In the genomic region with DNA sequence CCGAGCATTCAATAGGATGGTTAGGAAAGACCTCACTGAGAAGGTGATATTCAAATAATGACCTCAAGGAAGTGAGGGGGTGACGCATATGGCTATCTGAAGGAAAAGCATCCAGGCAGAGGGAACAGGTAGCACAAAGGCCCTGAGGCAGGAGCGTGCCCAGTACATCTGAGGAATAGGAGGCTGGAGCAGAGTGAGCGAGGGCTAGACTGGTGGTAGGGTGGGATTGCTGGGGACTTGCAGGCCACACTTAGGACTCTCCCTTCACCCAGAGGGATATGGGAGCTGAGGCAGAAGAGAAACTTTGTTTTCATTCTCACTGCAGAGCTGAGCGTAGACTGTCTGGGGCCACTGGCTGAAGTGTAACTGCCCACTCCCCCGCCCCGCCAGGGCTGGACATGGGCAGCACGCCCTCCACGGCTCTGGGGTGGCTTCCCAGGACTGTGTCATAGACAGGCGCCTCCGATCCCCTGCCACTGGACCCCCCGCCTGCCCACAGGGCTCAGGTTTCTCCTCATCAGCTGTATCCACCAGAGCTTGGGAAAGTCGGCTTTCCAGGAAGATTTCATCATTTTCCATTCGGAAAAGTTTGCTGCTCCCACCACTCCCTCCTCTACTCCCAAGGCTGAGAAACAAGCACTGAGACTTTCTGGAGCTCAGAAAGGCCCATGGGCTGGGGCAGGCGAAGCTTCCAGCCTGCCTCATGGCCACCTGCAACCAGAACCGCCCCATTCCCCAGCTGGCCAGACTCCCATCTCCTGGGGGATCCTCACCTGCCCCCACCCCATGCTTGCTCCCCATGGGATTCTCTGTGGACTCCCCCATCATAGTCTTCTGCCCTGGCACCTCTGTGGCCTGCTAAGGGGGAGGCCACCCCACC, we compare ENCODE assay signal across 1 cellular context.
TF ChIP-seq lines count a peak whose summit lies in the region.

No MANE protein-coding gene starts in this region.

TF ChIP-seq in GM23338, 12 proteins besides CTCF, POLR2A, EP300 and RAD21 (continued from another document):
- TF ChIP-seq, protein P1, sequence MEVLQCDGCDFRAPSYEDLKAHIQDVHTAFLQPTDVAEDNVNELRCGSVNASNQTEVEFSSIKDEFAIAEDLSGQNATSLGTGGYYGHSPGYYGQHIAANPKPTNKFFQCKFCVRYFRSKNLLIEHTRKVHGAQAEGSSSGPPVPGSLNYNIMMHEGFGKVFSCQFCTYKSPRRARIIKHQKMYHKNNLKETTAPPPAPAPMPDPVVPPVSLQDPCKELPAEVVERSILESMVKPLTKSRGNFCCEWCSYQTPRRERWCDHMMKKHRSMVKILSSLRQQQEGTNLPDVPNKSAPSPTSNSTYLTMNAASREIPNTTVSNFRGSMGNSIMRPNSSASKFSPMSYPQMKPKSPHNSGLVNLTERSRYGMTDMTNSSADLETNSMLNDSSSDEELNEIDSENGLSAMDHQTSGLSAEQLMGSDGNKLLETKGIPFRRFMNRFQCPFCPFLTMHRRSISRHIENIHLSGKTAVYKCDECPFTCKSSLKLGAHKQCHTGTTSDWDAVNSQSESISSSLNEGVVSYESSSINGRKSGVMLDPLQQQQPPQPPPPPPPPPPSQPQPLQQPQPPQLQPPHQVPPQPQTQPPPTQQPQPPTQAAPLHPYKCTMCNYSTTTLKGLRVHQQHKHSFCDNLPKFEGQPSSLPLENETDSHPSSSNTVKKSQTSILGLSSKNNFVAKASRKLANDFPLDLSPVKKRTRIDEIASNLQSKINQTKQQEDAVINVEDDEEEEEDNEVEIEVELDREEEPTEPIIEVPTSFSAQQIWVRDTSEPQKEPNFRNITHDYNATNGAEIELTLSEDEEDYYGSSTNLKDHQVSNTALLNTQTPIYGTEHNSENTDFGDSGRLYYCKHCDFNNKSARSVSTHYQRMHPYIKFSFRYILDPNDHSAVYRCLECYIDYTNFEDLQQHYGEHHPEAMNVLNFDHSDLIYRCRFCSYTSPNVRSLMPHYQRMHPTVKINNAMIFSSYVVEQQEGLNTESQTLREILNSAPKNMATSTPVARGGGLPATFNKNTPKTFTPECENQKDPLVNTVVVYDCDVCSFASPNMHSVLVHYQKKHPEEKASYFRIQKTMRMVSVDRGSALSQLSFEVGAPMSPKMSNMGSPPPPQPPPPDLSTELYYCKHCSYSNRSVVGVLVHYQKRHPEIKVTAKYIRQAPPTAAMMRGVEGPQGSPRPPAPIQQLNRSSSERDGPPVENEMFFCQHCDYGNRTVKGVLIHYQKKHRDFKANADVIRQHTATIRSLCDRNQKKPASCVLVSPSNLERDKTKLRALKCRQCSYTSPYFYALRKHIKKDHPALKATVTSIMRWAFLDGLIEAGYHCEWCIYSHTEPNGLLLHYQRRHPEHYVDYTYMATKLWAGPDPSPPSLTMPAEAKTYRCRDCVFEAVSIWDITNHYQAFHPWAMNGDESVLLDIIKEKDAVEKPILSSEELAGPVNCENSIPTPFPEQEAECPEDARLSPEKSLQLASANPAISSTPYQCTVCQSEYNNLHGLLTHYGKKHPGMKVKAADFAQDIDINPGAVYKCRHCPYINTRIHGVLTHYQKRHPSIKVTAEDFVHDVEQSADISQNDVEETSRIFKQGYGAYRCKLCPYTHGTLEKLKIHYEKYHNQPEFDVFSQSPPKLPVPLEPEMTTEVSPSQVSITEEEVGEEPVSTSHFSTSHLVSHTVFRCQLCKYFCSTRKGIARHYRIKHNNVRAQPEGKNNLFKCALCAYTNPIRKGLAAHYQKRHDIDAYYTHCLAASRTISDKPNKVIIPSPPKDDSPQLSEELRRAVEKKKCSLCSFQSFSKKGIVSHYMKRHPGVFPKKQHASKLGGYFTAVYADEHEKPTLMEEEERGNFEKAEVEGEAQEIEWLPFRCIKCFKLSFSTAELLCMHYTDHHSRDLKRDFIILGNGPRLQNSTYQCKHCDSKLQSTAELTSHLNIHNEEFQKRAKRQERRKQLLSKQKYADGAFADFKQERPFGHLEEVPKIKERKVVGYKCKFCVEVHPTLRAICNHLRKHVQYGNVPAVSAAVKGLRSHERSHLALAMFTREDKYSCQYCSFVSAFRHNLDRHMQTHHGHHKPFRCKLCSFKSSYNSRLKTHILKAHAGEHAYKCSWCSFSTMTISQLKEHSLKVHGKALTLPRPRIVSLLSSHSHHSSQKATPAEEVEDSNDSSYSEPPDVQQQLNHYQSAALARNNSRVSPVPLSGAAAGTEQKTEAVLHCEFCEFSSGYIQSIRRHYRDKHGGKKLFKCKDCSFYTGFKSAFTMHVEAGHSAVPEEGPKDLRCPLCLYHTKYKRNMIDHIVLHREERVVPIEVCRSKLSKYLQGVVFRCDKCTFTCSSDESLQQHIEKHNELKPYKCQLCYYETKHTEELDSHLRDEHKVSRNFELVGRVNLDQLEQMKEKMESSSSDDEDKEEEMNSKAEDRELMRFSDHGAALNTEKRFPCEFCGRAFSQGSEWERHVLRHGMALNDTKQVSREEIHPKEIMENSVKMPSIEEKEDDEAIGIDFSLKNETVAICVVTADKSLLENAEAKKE (CRISPR knock-in tag; IDR thresholded peaks at IDR 0.05): no peak
- TF ChIP-seq NANOG (IDR thresholded peaks at IDR 0.05; ENCODE audit: borderline replicate concordance): no peak
- no peak for TF ChIP-seq ZNF114 (CRISPR knock-in tag; IDR thresholded peaks at IDR 0.05)
- TF ChIP-seq, protein P2, sequence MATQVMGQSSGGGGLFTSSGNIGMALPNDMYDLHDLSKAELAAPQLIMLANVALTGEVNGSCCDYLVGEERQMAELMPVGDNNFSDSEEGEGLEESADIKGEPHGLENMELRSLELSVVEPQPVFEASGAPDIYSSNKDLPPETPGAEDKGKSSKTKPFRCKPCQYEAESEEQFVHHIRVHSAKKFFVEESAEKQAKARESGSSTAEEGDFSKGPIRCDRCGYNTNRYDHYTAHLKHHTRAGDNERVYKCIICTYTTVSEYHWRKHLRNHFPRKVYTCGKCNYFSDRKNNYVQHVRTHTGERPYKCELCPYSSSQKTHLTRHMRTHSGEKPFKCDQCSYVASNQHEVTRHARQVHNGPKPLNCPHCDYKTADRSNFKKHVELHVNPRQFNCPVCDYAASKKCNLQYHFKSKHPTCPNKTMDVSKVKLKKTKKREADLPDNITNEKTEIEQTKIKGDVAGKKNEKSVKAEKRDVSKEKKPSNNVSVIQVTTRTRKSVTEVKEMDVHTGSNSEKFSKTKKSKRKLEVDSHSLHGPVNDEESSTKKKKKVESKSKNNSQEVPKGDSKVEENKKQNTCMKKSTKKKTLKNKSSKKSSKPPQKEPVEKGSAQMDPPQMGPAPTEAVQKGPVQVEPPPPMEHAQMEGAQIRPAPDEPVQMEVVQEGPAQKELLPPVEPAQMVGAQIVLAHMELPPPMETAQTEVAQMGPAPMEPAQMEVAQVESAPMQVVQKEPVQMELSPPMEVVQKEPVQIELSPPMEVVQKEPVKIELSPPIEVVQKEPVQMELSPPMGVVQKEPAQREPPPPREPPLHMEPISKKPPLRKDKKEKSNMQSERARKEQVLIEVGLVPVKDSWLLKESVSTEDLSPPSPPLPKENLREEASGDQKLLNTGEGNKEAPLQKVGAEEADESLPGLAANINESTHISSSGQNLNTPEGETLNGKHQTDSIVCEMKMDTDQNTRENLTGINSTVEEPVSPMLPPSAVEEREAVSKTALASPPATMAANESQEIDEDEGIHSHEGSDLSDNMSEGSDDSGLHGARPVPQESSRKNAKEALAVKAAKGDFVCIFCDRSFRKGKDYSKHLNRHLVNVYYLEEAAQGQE (IDR thresholded peaks at IDR 0.05; ENCODE audit: unreplicated experiment): no peak
- no peak for TF ChIP-seq EZH2phosphoT487 (IDR thresholded peaks at IDR 0.05; ENCODE audit: unreplicated experiment)
- no peak for TF ChIP-seq POLR2AphosphoS5 (IDR thresholded peaks at IDR 0.05; ENCODE audit: low read depth)
- TF ChIP-seq STAT1 (IDR thresholded peaks at IDR 0.05; ENCODE audit: unreplicated experiment): no peak
- no peak for TF ChIP-seq EZH2 (IDR thresholded peaks at IDR 0.05; ENCODE audit: low read depth, unreplicated experiment)
- TF ChIP-seq ZNF331 (CRISPR knock-in tag; IDR thresholded peaks at IDR 0.05; ENCODE audit: low read depth): no peak
- TF ChIP-seq, protein P3, sequence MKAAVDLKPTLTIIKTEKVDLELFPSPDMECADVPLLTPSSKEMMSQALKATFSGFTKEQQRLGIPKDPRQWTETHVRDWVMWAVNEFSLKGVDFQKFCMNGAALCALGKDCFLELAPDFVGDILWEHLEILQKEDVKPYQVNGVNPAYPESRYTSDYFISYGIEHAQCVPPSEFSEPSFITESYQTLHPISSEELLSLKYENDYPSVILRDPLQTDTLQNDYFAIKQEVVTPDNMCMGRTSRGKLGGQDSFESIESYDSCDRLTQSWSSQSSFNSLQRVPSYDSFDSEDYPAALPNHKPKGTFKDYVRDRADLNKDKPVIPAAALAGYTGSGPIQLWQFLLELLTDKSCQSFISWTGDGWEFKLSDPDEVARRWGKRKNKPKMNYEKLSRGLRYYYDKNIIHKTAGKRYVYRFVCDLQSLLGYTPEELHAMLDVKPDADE (IDR thresholded peaks at IDR 0.05): no peak
- TF ChIP-seq CREB1 (CRISPR knock-in tag; IDR thresholded peaks at IDR 0.05; ENCODE audit: low read depth): no peak
